Comparison of ENCODE assay signal across 8 cellular contexts in the genomic region with DNA sequence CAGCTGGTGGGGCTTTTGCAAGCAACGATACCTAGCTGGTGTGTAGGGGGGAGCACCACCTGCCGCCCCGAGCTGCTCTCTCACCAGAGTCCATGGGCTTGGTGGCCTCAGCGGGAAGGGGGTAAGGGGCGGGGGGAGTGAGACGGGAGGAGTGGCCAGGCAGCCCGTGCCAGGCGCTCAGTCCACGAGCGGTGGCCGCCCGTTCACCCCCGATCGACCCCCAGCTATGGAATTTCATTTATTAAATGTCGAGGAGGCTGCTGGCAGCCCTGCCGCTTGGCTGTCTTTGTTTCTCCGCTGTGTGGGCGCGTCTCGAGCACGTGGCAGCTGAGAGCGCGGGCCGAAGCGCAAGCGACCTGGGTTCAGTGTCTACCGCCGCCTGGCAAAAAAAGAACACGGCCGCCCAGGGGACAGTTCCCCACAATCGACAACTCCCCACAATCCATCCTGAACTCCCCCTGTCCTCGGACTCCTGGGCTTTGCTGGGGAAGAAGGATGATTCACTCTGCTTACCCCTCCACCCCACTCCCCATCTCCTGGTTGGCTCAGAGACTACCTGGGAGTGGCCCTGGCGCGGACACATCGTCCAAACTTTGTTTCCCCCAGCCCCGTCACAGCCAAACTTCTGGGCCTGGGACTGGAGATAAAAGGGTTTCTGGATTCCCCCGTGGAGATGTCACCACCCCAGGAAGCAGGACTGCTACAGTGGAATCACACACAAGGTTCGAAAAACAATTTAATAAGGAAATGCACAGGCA. TPM values are rescaled to one million over a fixed set of nuclear protein-coding genes. Genes with fewer than 3 reads are reported as not detected.
DNase-seq lines count a peak whose midpoint lies in the region; ATAC-seq and TF ChIP-seq lines count a peak whose summit lies in the region.

No MANE protein-coding gene starts in this region.

- in situ Hi-C loops in G401 (cut with HindIII; ENCODE audit: low sequenced_read_pairs), result no loop called here

- intact Hi-C loops in activated CD8-positive, alpha-beta T cell treated with anti-CD3 and anti-CD28 coated beads for 36 hours (cut with micrococcal nuclease), result no loop called here
- intact Hi-C loops in esophagus squamous epithelium (cut with DNase I), result no loop called here

- 0 to 7% methylated on average over 12 to 20 of the region's 38 CpGs for WGBS in esophagus squamous epithelium, 2 donors

- no peak for TF ChIP-seq CTCF in activated CD8-positive, alpha-beta T cell treated with anti-CD3 and anti-CD28 coated beads for 36 hours (IDR thresholded peaks at IDR 0.05)
- no peak for TF ChIP-seq CTCF in esophagus squamous epithelium (IDR thresholded peaks at IDR 0.05)
- TF ChIP-seq CTCF in nephron progenitor cell (IDR thresholded peaks at IDR 0.05), result no peak

- H3K9me3 Mint-ChIP-seq in activated CD8-positive, alpha-beta T cell treated with anti-CD3 and anti-CD28 coated beads for 36 hours, result no peaks in the 10 kb centered on the region
- H3K9me3 Mint-ChIP-seq in nephron progenitor cell, result no peaks in the 10 kb centered on the region

- H3K36me3 ChIP-seq in esophagus squamous epithelium, result no peaks in the 10 kb centered on the region

- H3K4me3 Mint-ChIP-seq in activated CD8-positive, alpha-beta T cell treated with anti-CD3 and anti-CD28 coated beads for 36 hours, result peak overlapping the region; percentile 84
- H3K4me3 Mint-ChIP-seq in nephron progenitor cell, result peak overlapping the region; percentile 84

- CTCF ChIA-PET in activated CD8-positive, alpha-beta T cell treated with anti-CD3 and anti-CD28 coated beads for 36 hours (lab: Charles Lee), result interaction anchor here (0.7 to 5.1 kb wide), 13 partner anchors 12 to 372 kb away, joined by 3 to 124 read pairs (median 4); a partner anchor contains a TSS

- H3K27me3 Mint-ChIP-seq in activated CD8-positive, alpha-beta T cell treated with anti-CD3 and anti-CD28 coated beads for 36 hours, result no peaks in the 10 kb centered on the region
- peaks cover 13% of the 10 kb centered on the region for H3K27me3 Mint-ChIP-seq in nephron progenitor cell (ENCODE audit: low read depth, poor library complexity)

- DNase-seq in G401 (ENCODE audit: low spot score), result peak; percentile 57
- DNase-seq in NCI-H146 (lab: John Stamatoyannopoulos, UW), result peak; percentile 81
- DNase-seq in activated CD8-positive, alpha-beta T cell treated with anti-CD3 and anti-CD28 coated beads for 36 hours, result peak; percentile 78
- no peak for DNase-seq in esophagus squamous epithelium (lab: John Stamatoyannopoulos, UW)
- peak; percentile 54 for DNase-seq in nephron progenitor cell
- no peak for DNase-seq in NOMO-1 treated with DMSO at 0.1 percent for 48 hours (lab: John Stamatoyannopoulos, UW; ENCODE audit: unreplicated experiment)

- ATAC-seq in activated CD8-positive, alpha-beta T cell treated with anti-CD3 and anti-CD28 coated beads for 36 hours, result peak; percentile 6
- no peak for ATAC-seq in GM19455 (IDR thresholded peaks at IDR 0.05; ENCODE audit: unreplicated experiment)
- ATAC-seq in GM18909 (IDR thresholded peaks at IDR 0.05; ENCODE audit: poor library complexity, unreplicated experiment), result no peak

- peaks cover 59% of the 10 kb centered on the region for H3K4me1 Mint-ChIP-seq in activated CD8-positive, alpha-beta T cell treated with anti-CD3 and anti-CD28 coated beads for 36 hours (ENCODE audit: low read depth)
- H3K4me1 Mint-ChIP-seq in nephron progenitor cell, result peaks cover 67% of the 10 kb centered on the region

- H3K9me3 ChIP-seq in esophagus squamous epithelium, result no peaks in the 10 kb centered on the region

- peak overlapping the region; percentile 91 to 95 (median 92) for H3K27ac ChIP-seq in esophagus squamous epithelium

- POLR2A ChIA-PET in activated CD8-positive, alpha-beta T cell treated with anti-CD3 and anti-CD28 coated beads for 36 hours (lab: Charles Lee), result interaction anchor here (0.6 to 3.0 kb wide), 10 partner anchors 10 to 340 kb away, joined by 3 to 32 read pairs (median 4); a partner anchor contains a TSS

- no peak for TF ChIP-seq POLR2A in esophagus squamous epithelium (IDR thresholded peaks at IDR 0.05)

- H3K4me1 ChIP-seq in esophagus squamous epithelium, result peaks cover 56 to 88% (median 65%) of the 10 kb centered on the region in 3 donors

- peak overlapping the region in 3 of 4 donors; percentile 51 to 91 (median 74) for H3K4me3 ChIP-seq in esophagus squamous epithelium

- H3K27ac Mint-ChIP-seq in activated CD8-positive, alpha-beta T cell treated with anti-CD3 and anti-CD28 coated beads for 36 hours, result peak overlapping the region; percentile 87
- no peak overlapping the region for H3K27ac Mint-ChIP-seq in nephron progenitor cell

- H3K27me3 ChIP-seq in esophagus squamous epithelium, result no peaks in the 10 kb centered on the region

- H3K36me3 Mint-ChIP-seq in activated CD8-positive, alpha-beta T cell treated with anti-CD3 and anti-CD28 coated beads for 36 hours (ENCODE audit: low read depth), result no peaks in the 10 kb centered on the region
- no peaks in the 10 kb centered on the region for H3K36me3 Mint-ChIP-seq in nephron progenitor cell (ENCODE audit: low read depth)

RNA-seq across cellular contexts. Expression of a gene that starts 1.7 kb away (rescaled TPM):
- 42.2 and 45.9 TPM in 2 replicates for total RNA-seq in G401 (2014; rRNA removed; shearing (Covaris generic))
- total RNA-seq in activated CD8-positive, alpha-beta T cell treated with anti-CD3 and anti-CD28 coated beads for 36 hours, result 10 to 100 TPM; 54.8 to 59.3 TPM
- 10 to 100 TPM; 24.0 to 45.4 (median 29.6) TPM for total RNA-seq in esophagus squamous epithelium

RNA-seq across cellular contexts. Expression of a gene that starts 1.8 kb away (rescaled TPM):
- 17.5 and 29.6 TPM in 2 replicates for total RNA-seq in G401 (2014; rRNA removed; shearing (Covaris generic))
- 10 to 100 TPM; 22.8 to 22.9 TPM for total RNA-seq in activated CD8-positive, alpha-beta T cell treated with anti-CD3 and anti-CD28 coated beads for 36 hours
- total RNA-seq in esophagus squamous epithelium, result 10 to 100 TPM in 2 of 4 donors, 1 to 10 TPM in 2; 3.3 to 18.7 (median 10.2) TPM

RNA-seq across cellular contexts. Expression of a gene that starts 22.7 kb away (rescaled TPM):
- total RNA-seq in G401 (2014; rRNA removed; shearing (Covaris generic)), result 72.2 and 119 TPM in 2 replicates
- total RNA-seq in activated CD8-positive, alpha-beta T cell treated with anti-CD3 and anti-CD28 coated beads for 36 hours, result 10 to 100 TPM; 46.7 to 50.2 TPM
- 10 to 100 TPM; 11.8 to 34.9 (median 21.8) TPM for total RNA-seq in esophagus squamous epithelium

RNA-seq across cellular contexts. Expression of a gene that starts 24.3 kb away (rescaled TPM):
- total RNA-seq in G401 (2014; rRNA removed; shearing (Covaris generic)), result 5.2 and 11.1 TPM in 2 replicates
- 10 to 100 TPM in 1 of 2 experiments, 1 to 10 TPM in 1; 9.7 to 10.1 TPM for total RNA-seq in activated CD8-positive, alpha-beta T cell treated with anti-CD3 and anti-CD28 coated beads for 36 hours
- total RNA-seq in esophagus squamous epithelium, result 1 to 10 TPM; 4.3 to 7.2 (median 5.4) TPM

RNA-seq across cellular contexts. Expression of a gene that starts 31.6 kb away (rescaled TPM):
- total RNA-seq in G401 (2014; rRNA removed; shearing (Covaris generic)), result 3.6 and 9.7 TPM in 2 replicates
- total RNA-seq in activated CD8-positive, alpha-beta T cell treated with anti-CD3 and anti-CD28 coated beads for 36 hours, result 10 to 100 TPM; 11.6 to 13.0 TPM
- 10 to 100 TPM in 1 of 4 donors, 1 to 10 TPM in 3; 2.0 to 39.9 (median 6.5) TPM for total RNA-seq in esophagus squamous epithelium

Comparison
In these comparisons a context has a peak if more than half of its experiments do, and no peak if none do; other contexts are left out.
1. DNase-seq: peak in G401 (single experiment), NCI-H146 (single experiment), activated CD8-positive, alpha-beta T cell treated with anti-CD3 and anti-CD28 coated beads for 36 hours (single experiment) and nephron progenitor cell (single experiment); none in esophagus squamous epithelium (single experiment) and NOMO-1 treated with DMSO at 0.1 percent for 48 hours (single experiment).